20 cellular contexts compared by ENCODE assay signal in the genomic region with DNA sequence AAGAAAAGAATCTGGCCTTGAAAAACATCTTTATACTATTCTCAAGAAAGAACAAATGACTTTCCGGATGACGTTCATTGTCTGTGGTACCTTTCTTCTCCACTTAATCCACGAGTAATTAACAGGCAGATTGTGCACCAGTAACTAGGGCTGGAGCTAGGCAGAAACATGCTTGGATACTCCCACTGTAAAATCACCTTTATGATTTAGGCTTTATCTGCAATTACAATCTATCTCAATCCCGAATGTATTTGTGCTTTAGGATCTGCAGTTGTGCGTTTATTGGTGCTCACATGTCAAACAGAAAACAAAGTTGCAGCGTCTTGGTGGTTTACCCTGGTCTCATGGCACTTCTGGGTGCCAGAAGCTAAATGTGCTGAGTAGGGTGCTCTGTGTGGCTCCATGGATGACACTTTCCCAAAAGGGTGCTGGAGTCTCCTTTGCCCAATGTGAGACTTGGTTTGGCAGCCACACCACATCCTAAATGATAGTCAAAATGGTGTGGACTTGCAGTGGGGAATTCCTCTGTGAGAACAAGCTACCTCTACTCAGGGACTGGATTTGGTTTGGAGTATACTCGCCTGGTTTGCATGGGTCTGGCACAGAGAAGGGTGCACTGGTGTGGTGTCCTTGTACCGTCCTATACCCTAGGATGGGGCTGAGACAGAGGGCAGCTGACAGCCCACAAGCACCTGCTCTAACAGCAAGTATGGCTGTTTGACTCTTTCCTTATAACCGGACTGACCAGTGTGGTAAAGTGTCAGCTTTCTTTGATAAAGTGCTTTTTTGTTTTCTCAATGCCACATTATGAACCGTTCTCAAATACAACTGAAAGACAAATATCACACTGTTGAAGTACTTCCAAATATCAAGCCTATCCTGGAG. TPM values are rescaled to one million over a fixed set of nuclear protein-coding genes. Genes with fewer than 3 reads are reported as not detected.
DNase-seq lines count a peak whose midpoint lies in the region; ATAC-seq and TF ChIP-seq lines count a peak whose summit lies in the region.
"Had no signal": no experiment of that assay in that cellular context is flagged by ENCODE, and none has a peak within 500 bp of the region (broad histone marks: within the 10 kb centered on the region; RNA-seq: fewer than 3 reads in every experiment).

No MANE protein-coding gene starts in this region.

- no peaks in the 10 kb centered on the region for H3K27me3 Mint-ChIP-seq in activated naive CD8-positive, alpha-beta T cell treated with anti-CD3 and anti-CD28 coated beads for 36 hours
- H3K27me3 Mint-ChIP-seq in activated naive CD8-positive, alpha-beta T cell treated with anti-CD3 and anti-CD28 coated beads, Interleukin-2, amount 50 U/mL, for 24 hours = no peaks in the 10 kb centered on the region
- H3K27me3 Mint-ChIP-seq in type B pancreatic cell = no peaks in the 10 kb centered on the region

- H3K27me3 ChIP-seq in left lung = no peaks in the 10 kb centered on the region
- H3K27me3 ChIP-seq: neural progenitor cell, tibial nerve had no signal

- H3K9me3 Mint-ChIP-seq in activated naive CD8-positive, alpha-beta T cell treated with anti-CD3 and anti-CD28 coated beads for 36 hours = no peaks in the 10 kb centered on the region
- H3K9me3 Mint-ChIP-seq in activated naive CD8-positive, alpha-beta T cell treated with anti-CD3 and anti-CD28 coated beads, Interleukin-2, amount 50 U/mL, for 24 hours = no peaks in the 10 kb centered on the region
- H3K9me3 Mint-ChIP-seq in type B pancreatic cell = no peaks in the 10 kb centered on the region
- H3K9me3 Mint-ChIP-seq: endodermal cell, mesothelial cell of epicardium, neural progenitor cell had no signal

- peaks cover 21% of the 10 kb centered on the region for H3K4me1 Mint-ChIP-seq in activated naive CD8-positive, alpha-beta T cell treated with anti-CD3 and anti-CD28 coated beads for 36 hours
- peaks cover 25% of the 10 kb centered on the region for H3K4me1 Mint-ChIP-seq in activated naive CD8-positive, alpha-beta T cell treated with anti-CD3 and anti-CD28 coated beads, Interleukin-2, amount 50 U/mL, for 24 hours
- peaks cover 15% of the 10 kb centered on the region for H3K4me1 Mint-ChIP-seq in type B pancreatic cell (ENCODE audit: unreplicated experiment)
- H3K4me1 Mint-ChIP-seq: endodermal cell, mesothelial cell of epicardium, neural progenitor cell had no signal

- H3K36me3 Mint-ChIP-seq in activated naive CD8-positive, alpha-beta T cell treated with anti-CD3 and anti-CD28 coated beads for 36 hours = peaks cover 24% of the 10 kb centered on the region
- H3K36me3 Mint-ChIP-seq in activated naive CD8-positive, alpha-beta T cell treated with anti-CD3 and anti-CD28 coated beads, Interleukin-2, amount 50 U/mL, for 24 hours (ENCODE audit: low read depth) = peaks cover 24% of the 10 kb centered on the region
- peaks cover 10% of the 10 kb centered on the region for H3K36me3 Mint-ChIP-seq in type B pancreatic cell

- peaks cover 0 to 10% of the 10 kb centered on the region in 2 donors for H3K36me3 ChIP-seq in left lung
- H3K36me3 ChIP-seq: tibial nerve had no signal

- no peaks in the 10 kb centered on the region for H3K9me3 ChIP-seq in left lung
- H3K9me3 ChIP-seq: tibial nerve had no signal

- H3K4me3 ChIP-seq in left lung = no peak overlapping the region
- H3K4me3 ChIP-seq: neural progenitor cell, tibial nerve had no signal

- intact Hi-C loops in left lung (cut with DNase I) = no loop called here

- no peak for ATAC-seq in activated naive CD8-positive, alpha-beta T cell treated with anti-CD3 and anti-CD28 coated beads, Interleukin-2, amount 50 U/mL, for 24 hours
- ATAC-seq in left lung = peak; percentile 88
- ATAC-seq in GM18498 (IDR thresholded peaks at IDR 0.05; ENCODE audit: unreplicated experiment) = no peak
- no peak for ATAC-seq in HG03571 (IDR thresholded peaks at IDR 0.05; ENCODE audit: unreplicated experiment)

- DNase-seq in activated naive CD8-positive, alpha-beta T cell treated with anti-CD3 and anti-CD28 coated beads for 36 hours = no peak
- no peak for DNase-seq in activated naive CD8-positive, alpha-beta T cell treated with anti-CD3 and anti-CD28 coated beads, Interleukin-2, amount 50 U/mL, for 24 hours
- DNase-seq in NCI-H774 (lab: John Stamatoyannopoulos, UW) (peak; percentile 61), left lung (no peak), type B pancreatic cell (ENCODE audit: extremely low spot score, unreplicated experiment) (no peak), dermis blood vessel endothelial cell (no peak)
- DNase-seq: activated CD4-positive, CD25-positive, alpha-beta regulatory T cell treated with anti-CD3 and anti-CD28 coated beads, Interleukin-2, amount 50 U/mL, for 72 hours; activated effector memory CD4-positive, alpha-beta T cell treated with anti-CD3 and anti-CD28 coated beads, Interleukin-2, amount 50 U/mL, for 16 hours; aorta; endodermal cell; islet precursor cell; NCI-H1092; NCI-H82; T-helper 9 cell had no signal

- TF ChIP-seq CTCF in left lung (IDR thresholded peaks at IDR 0.05) (no peak), type B pancreatic cell (conservative IDR thresholded peaks at IDR 0.05) (no peak)

- H3K4me1 ChIP-seq in left lung = peaks cover 4 to 26% of the 10 kb centered on the region in 2 donors
- H3K4me1 ChIP-seq: neural progenitor cell had no signal

- H3K27ac Mint-ChIP-seq in activated naive CD8-positive, alpha-beta T cell treated with anti-CD3 and anti-CD28 coated beads for 36 hours = peak overlapping the region; percentile 18
- no peak overlapping the region for H3K27ac Mint-ChIP-seq in activated naive CD8-positive, alpha-beta T cell treated with anti-CD3 and anti-CD28 coated beads, Interleukin-2, amount 50 U/mL, for 24 hours
- H3K27ac Mint-ChIP-seq in type B pancreatic cell = peak overlapping the region; percentile 30
- H3K27ac Mint-ChIP-seq: endodermal cell, mesothelial cell of epicardium, neural progenitor cell had no signal

- no peak overlapping the region for H3K4me3 Mint-ChIP-seq in activated naive CD8-positive, alpha-beta T cell treated with anti-CD3 and anti-CD28 coated beads for 36 hours
- H3K4me3 Mint-ChIP-seq in activated naive CD8-positive, alpha-beta T cell treated with anti-CD3 and anti-CD28 coated beads, Interleukin-2, amount 50 U/mL, for 24 hours = no peak overlapping the region
- H3K4me3 Mint-ChIP-seq in type B pancreatic cell = peak overlapping the region; percentile 2
- H3K4me3 Mint-ChIP-seq: endodermal cell, mesothelial cell of epicardium, neural progenitor cell had no signal

- H3K27ac ChIP-seq in left lung = peak overlapping the region; percentile 25 to 37
- H3K27ac ChIP-seq: KMS-11, neural progenitor cell, tibial nerve had no signal

RNA-seq across cellular contexts. Expression of a gene that starts 7.7 kb away (rescaled TPM):
- 100 to 1,000 TPM; 121 to 123 TPM for total RNA-seq in activated naive CD8-positive, alpha-beta T cell treated with anti-CD3 and anti-CD28 coated beads for 36 hours
- 100 to 1,000 TPM; 138 to 155 TPM for total RNA-seq in left lung
- total RNA-seq in type B pancreatic cell (ENCODE audit: low replicate concordance) = 96.8 and 162 TPM in 2 replicates
- 169 and 248 TPM in 2 replicates for total RNA-seq in dermis blood vessel endothelial cell

RNA-seq across cellular contexts. Expression of a gene that starts 8.0 kb away (rescaled TPM):
- 100 to 1,000 TPM; 147 to 149 TPM for total RNA-seq in activated naive CD8-positive, alpha-beta T cell treated with anti-CD3 and anti-CD28 coated beads for 36 hours
- total RNA-seq in left lung = 10 to 100 TPM; 63.2 to 84.8 TPM
- total RNA-seq in type B pancreatic cell (ENCODE audit: low replicate concordance) = 56.1 and 58.3 TPM in 2 replicates
- total RNA-seq in dermis blood vessel endothelial cell = 272 and 304 TPM in 2 replicates
